In genomic region chr7:27188666-27189559, GRCh38 we compare ENCODE assay signal across 8 cellular contexts. TPM values are rescaled to one million over a fixed set of nuclear protein-coding genes. Genes with fewer than 3 reads are reported as not detected.
A peak's percentile ranks its signal among the peaks of the same experiment; 100 is the strongest.
DNase-seq lines count a peak whose midpoint lies in the region; ATAC-seq and TF ChIP-seq lines count a peak whose summit lies in the region.

No MANE protein-coding gene starts in this region.

- H3F3A ChIP-seq in PC-9 (ENCODE audit: insufficient read depth, low read depth), result peaks cover 26% of the 10 kb centered on the region

- POLR2A ChIA-PET in activated CD4-positive, alpha-beta T cell treated with anti-CD3 and anti-CD28 coated beads, Interleukin-2, amount 10 ng/mL, durations not matched to agents 7 days and 5 days (lab: Charles Lee), result no interaction called here
- POLR2A ChIA-PET in PC-9 (lab: Charles Lee; ENCODE audit: unreplicated experiment), result no interaction called here

- H3K27me3 Mint-ChIP-seq in activated CD4-positive, alpha-beta T cell treated with anti-CD3 and anti-CD28 coated beads, Interleukin-2, amount 10 ng/mL, durations not matched to agents 7 days and 5 days, result peaks cover 87% of the 10 kb centered on the region
- peaks cover 98% of the 10 kb centered on the region for H3K27me3 Mint-ChIP-seq in activated naive CD8-positive, alpha-beta T cell treated with anti-CD3 and anti-CD28 coated beads for 36 hours
- H3K27me3 Mint-ChIP-seq in type B pancreatic cell, result peaks cover 97% of the 10 kb centered on the region

- no peaks in the 10 kb centered on the region for H3K9me3 ChIP-seq in lower lobe of right lung
- no peaks in the 10 kb centered on the region for H3K9me3 ChIP-seq in PC-9 (ENCODE audit: insufficient read depth, low read depth)

- no peaks in the 10 kb centered on the region for H3K36me3 ChIP-seq in lower lobe of right lung
- H3K36me3 ChIP-seq in PC-9 (ENCODE audit: low read depth), result no peaks in the 10 kb centered on the region

- H3K27ac Mint-ChIP-seq in activated CD4-positive, alpha-beta T cell treated with anti-CD3 and anti-CD28 coated beads, Interleukin-2, amount 10 ng/mL, durations not matched to agents 7 days and 5 days, result peak overlapping the region; percentile 71
- no peak overlapping the region for H3K27ac Mint-ChIP-seq in activated naive CD8-positive, alpha-beta T cell treated with anti-CD3 and anti-CD28 coated beads for 36 hours
- no peak overlapping the region for H3K27ac Mint-ChIP-seq in type B pancreatic cell

- CTCF ChIA-PET in activated CD4-positive, alpha-beta T cell treated with anti-CD3 and anti-CD28 coated beads, Interleukin-2, amount 10 ng/mL, durations not matched to agents 7 days and 5 days (lab: Charles Lee), result interaction anchor here (0.7 to 1.6 kb wide), 4 partner anchors 9 to 28 kb away, joined by 3 to 7 read pairs (median 3); no protein-coding TSS in a partner anchor
- CTCF ChIA-PET in PC-9 (lab: Charles Lee), result no interaction called here

- peaks cover 43% of the 10 kb centered on the region for H3K4me1 Mint-ChIP-seq in activated CD4-positive, alpha-beta T cell treated with anti-CD3 and anti-CD28 coated beads, Interleukin-2, amount 10 ng/mL, durations not matched to agents 7 days and 5 days
- peaks cover 42% of the 10 kb centered on the region for H3K4me1 Mint-ChIP-seq in activated naive CD8-positive, alpha-beta T cell treated with anti-CD3 and anti-CD28 coated beads for 36 hours
- peaks cover 11% of the 10 kb centered on the region for H3K4me1 Mint-ChIP-seq in type B pancreatic cell (ENCODE audit: unreplicated experiment)

- TF ChIP-seq CTCF in lower lobe of right lung (IDR thresholded peaks at IDR 0.05) (no peak), type B pancreatic cell (conservative IDR thresholded peaks at IDR 0.05) (no peak), PC-9 (conservative IDR thresholded peaks at IDR 0.05) (no peak)

- H3K4me3 ChIP-seq in lower lobe of right lung (peak overlapping the region; percentile 34), PC-9 (no peak overlapping the region)

- no peak overlapping the region for H3K4me2 ChIP-seq in PC-9

- peak; percentile 48 for DNase-seq in activated CD4-positive, alpha-beta T cell treated with anti-CD3 and anti-CD28 coated beads, Interleukin-2, amount 10 ng/mL, durations not matched to agents 7 days and 5 days
- no peak for DNase-seq in activated CD4-positive, alpha-beta T cell treated with anti-CD3 and anti-CD28 coated beads, Interleukin-2, amount 50 U/mL, for 1 hour
- DNase-seq in activated naive CD8-positive, alpha-beta T cell treated with anti-CD3 and anti-CD28 coated beads for 36 hours, result no peak
- DNase-seq in lower lobe of right lung (no peak), type B pancreatic cell (ENCODE audit: extremely low spot score, unreplicated experiment) (no peak), PC-9 (no peak), GM03348 (ENCODE audit: low spot score) (no peak)

- no peaks in the 10 kb centered on the region for H3K9me2 ChIP-seq in PC-9 (ENCODE audit: insufficient read depth)

- H3K4me1 ChIP-seq in lower lobe of right lung (peaks cover 62% of the 10 kb centered on the region), PC-9 (replicated peaks; ENCODE audit: insufficient read depth) (peaks cover 5% of the 10 kb centered on the region; the same call in 1 of the 2 replicates)

- intact Hi-C loops in lower lobe of right lung (cut with DNase I), result no loop called here
- intact Hi-C loops in PC-9 (cut with micrococcal nuclease; ENCODE audit: unreplicated experiment), result no loop called here

- H3K27me3 ChIP-seq in lower lobe of right lung (ENCODE audit: low read depth), result peaks cover 100% of the 10 kb centered on the region
- H3K27me3 ChIP-seq in PC-9 (ENCODE audit: insufficient read depth, low read depth), result no peaks in the 10 kb centered on the region

- peaks cover 11% of the 10 kb centered on the region for H3K36me3 Mint-ChIP-seq in activated CD4-positive, alpha-beta T cell treated with anti-CD3 and anti-CD28 coated beads, Interleukin-2, amount 10 ng/mL, durations not matched to agents 7 days and 5 days (ENCODE audit: low read depth)
- no peaks in the 10 kb centered on the region for H3K36me3 Mint-ChIP-seq in activated naive CD8-positive, alpha-beta T cell treated with anti-CD3 and anti-CD28 coated beads for 36 hours
- no peaks in the 10 kb centered on the region for H3K36me3 Mint-ChIP-seq in type B pancreatic cell

- H3K9me3 Mint-ChIP-seq in activated CD4-positive, alpha-beta T cell treated with anti-CD3 and anti-CD28 coated beads, Interleukin-2, amount 10 ng/mL, durations not matched to agents 7 days and 5 days, result no peaks in the 10 kb centered on the region
- H3K9me3 Mint-ChIP-seq in activated naive CD8-positive, alpha-beta T cell treated with anti-CD3 and anti-CD28 coated beads for 36 hours, result no peaks in the 10 kb centered on the region
- H3K9me3 Mint-ChIP-seq in type B pancreatic cell, result no peaks in the 10 kb centered on the region

- no peak overlapping the region for H2AFZ ChIP-seq in PC-9

- no peak overlapping the region for H3K27ac ChIP-seq in lower lobe of right lung
- no peak overlapping the region for H3K27ac ChIP-seq in PC-9

- no peaks in the 10 kb centered on the region for H4K20me1 ChIP-seq in PC-9 (ENCODE audit: insufficient read depth)

- H3K4me3 Mint-ChIP-seq in activated CD4-positive, alpha-beta T cell treated with anti-CD3 and anti-CD28 coated beads, Interleukin-2, amount 10 ng/mL, durations not matched to agents 7 days and 5 days, result peak overlapping the region; percentile 59
- peak overlapping the region; percentile 61 for H3K4me3 Mint-ChIP-seq in activated naive CD8-positive, alpha-beta T cell treated with anti-CD3 and anti-CD28 coated beads for 36 hours
- H3K4me3 Mint-ChIP-seq in type B pancreatic cell, result peak overlapping the region; percentile 82

- H3K79me2 ChIP-seq in PC-9 (ENCODE audit: low read depth), result no peaks in the 10 kb centered on the region

- peak in 1 of 2 donors; percentile 21 for ATAC-seq in lower lobe of right lung
- no peak for ATAC-seq in HG03025 (IDR thresholded peaks at IDR 0.05; ENCODE audit: low FRiP score, unreplicated experiment)

- BruUV-seq in PC-9 (replicated peaks; lab: Mats Ljungman, UMichigan), result no TSS peak

RNA-seq across cellular contexts. Expression of gene HOXA11, which starts 3.9 kb away (rescaled TPM):
- not detected for total RNA-seq in activated CD4-positive, alpha-beta T cell treated with anti-CD3 and anti-CD28 coated beads, Interleukin-2, amount 10 ng/mL, durations not matched to agents 7 days and 5 days
- under 1 TPM in 1 of 2 experiments, not detected in 1; 0.10 TPM for total RNA-seq in activated naive CD8-positive, alpha-beta T cell treated with anti-CD3 and anti-CD28 coated beads for 36 hours
- total RNA-seq in lower lobe of right lung (not detected), type B pancreatic cell (ENCODE audit: low replicate concordance) (1.2 TPM in 1 of 2 replicates, not detected in the other), PC-9 (2021) (0.26 and 0.43 TPM in 2 replicates)

RNA-seq across cellular contexts. Expression of gene HOXA13, which starts 11.0 kb away (rescaled TPM):
- total RNA-seq in activated CD4-positive, alpha-beta T cell treated with anti-CD3 and anti-CD28 coated beads, Interleukin-2, amount 10 ng/mL, durations not matched to agents 7 days and 5 days, result not detected
- not detected for total RNA-seq in activated naive CD8-positive, alpha-beta T cell treated with anti-CD3 and anti-CD28 coated beads for 36 hours
- total RNA-seq in lower lobe of right lung (not detected), type B pancreatic cell (ENCODE audit: low replicate concordance) (0.75 and 1.5 TPM in 2 replicates), PC-9 (2021) (0.35 and 0.40 TPM in 2 replicates)

RNA-seq across cellular contexts. Expression of gene HOXA10, which starts 14.8 kb away (rescaled TPM):
- not detected for total RNA-seq in activated CD4-positive, alpha-beta T cell treated with anti-CD3 and anti-CD28 coated beads, Interleukin-2, amount 10 ng/mL, durations not matched to agents 7 days and 5 days
- total RNA-seq in activated naive CD8-positive, alpha-beta T cell treated with anti-CD3 and anti-CD28 coated beads for 36 hours, result not detected
- total RNA-seq in lower lobe of right lung, result 0.38 TPM
- 0.29 and 4.9 TPM in 2 replicates for total RNA-seq in type B pancreatic cell (ENCODE audit: low replicate concordance)
- total RNA-seq in PC-9 (2021), result not detected in 2 replicates

RNA-seq across cellular contexts. Expression of gene HOXA9, which starts 23.6 kb away (rescaled TPM):
- total RNA-seq in activated CD4-positive, alpha-beta T cell treated with anti-CD3 and anti-CD28 coated beads, Interleukin-2, amount 10 ng/mL, durations not matched to agents 7 days and 5 days, result not detected
- total RNA-seq in activated naive CD8-positive, alpha-beta T cell treated with anti-CD3 and anti-CD28 coated beads for 36 hours, result not detected
- total RNA-seq in lower lobe of right lung, result 1.7 TPM
- total RNA-seq in type B pancreatic cell (ENCODE audit: low replicate concordance), result 0.67 and 4.1 TPM in 2 replicates
- total RNA-seq in PC-9 (2021), result 1.9 and 2.5 TPM in 2 replicates

RNA-seq across cellular contexts. Expression of gene HOXA7, which starts 32.4 kb away (rescaled TPM):
- total RNA-seq in activated CD4-positive, alpha-beta T cell treated with anti-CD3 and anti-CD28 coated beads, Interleukin-2, amount 10 ng/mL, durations not matched to agents 7 days and 5 days, result not detected
- not detected for total RNA-seq in activated naive CD8-positive, alpha-beta T cell treated with anti-CD3 and anti-CD28 coated beads for 36 hours
- total RNA-seq in lower lobe of right lung (2.2 TPM), type B pancreatic cell (ENCODE audit: low replicate concordance) (3.2 and 6.2 TPM in 2 replicates), PC-9 (2021) (not detected in 2 replicates)
